In the genomic region with DNA sequence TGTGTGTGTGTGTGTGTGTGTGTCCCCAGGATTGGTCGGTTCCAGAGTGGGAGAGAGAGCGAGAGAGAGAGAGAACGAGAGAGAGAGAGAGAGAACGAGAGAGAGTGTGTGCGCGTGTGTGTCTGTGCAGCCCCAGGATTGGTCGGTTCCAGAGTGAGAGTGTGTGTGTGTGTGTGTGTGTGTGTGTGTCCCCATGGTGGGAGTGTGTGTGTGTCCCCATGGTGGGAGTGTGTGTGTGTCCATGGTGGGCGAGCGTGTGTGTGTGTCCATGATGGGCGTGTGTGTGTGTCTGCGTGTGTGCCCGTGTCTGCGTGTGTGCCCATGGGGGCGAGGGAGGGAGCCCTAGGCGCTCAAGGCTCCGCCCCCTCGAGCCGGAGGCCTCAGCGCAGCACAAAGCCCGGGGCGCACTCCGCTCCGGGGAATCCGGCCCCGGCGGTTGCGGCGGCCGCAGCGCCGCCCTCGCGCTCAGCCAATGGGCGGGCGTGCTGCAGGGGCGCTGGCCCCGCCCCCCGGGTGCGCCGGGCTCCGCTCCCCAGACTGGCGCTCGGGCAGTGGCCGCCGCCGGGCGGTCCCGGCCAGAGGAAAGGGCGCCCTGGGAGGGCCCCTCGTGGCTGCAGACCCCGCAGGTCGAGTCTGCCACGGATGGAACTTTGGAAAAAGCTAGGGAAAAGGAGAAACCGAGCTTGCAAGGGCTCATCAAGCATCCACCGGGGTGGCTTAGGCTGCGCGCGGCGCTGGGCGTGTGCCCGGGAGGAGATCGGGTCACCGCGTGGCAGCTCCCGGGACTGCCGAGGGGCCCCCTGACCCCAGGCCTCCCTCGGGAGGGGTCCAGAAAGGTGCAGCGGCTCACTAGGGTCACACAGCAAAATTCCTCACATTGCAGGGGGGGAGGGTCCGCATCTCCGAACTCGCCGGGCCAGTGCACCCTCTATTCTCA, we compare ENCODE assay signal across 8 cellular contexts.
DNase-seq lines count a peak whose midpoint lies in the region; ATAC-seq, FAIRE-seq and TF ChIP-seq lines count a peak whose summit lies in the region.

No MANE protein-coding gene starts in this region.

- no peak for FAIRE-seq in A549 (lab: Jason Lieb, UNC)

- H3K9me3 ChIP-seq in A549 (no peaks in the 10 kb centered on the region), iPS-20b (ENCODE audit: insufficient read depth, low read depth, low read length) (no peaks in the 10 kb centered on the region), skeletal muscle tissue (ENCODE audit: control insufficient read depth in 3 of 3, low read length in 3 of 3) (no peaks in the 10 kb centered on the region)

- in situ Hi-C loops in T47D (cut with HindIII; ENCODE audit: low pct_unique_long_range_greater_than_20kb, low sequenced_read_pairs), result no loop called here

- 0% methylated on average over 19 of the region's 72 CpGs for WGBS in A549 (ENCODE audit: missing lambda C conversion rate)

- H3K27ac ChIP-seq in A549 (peak overlapping the region; percentile 85 to 86), VCaP (peak overlapping the region; percentile 67), iPS-20b (ENCODE audit: low read length) (no peak overlapping the region), skeletal muscle tissue (ENCODE audit: low read depth, low read length) (peak overlapping the region; percentile 97)

- H3K4me1 ChIP-seq in A549, result peaks cover 27% of the 10 kb centered on the region
- H3K4me1 ChIP-seq in iPS-20b (ENCODE audit: insufficient read depth, low read length), result no peaks in the 10 kb centered on the region
- H3K4me1 ChIP-seq in skeletal muscle tissue (ENCODE audit: control insufficient read depth in 3 of 3, insufficient read depth in 3 of 3, low read length in 3 of 3), result peaks cover 15 to 21% (median 18%) of the 10 kb centered on the region in 3 donors

- TF ChIP-seq CTCF in A549 (IDR thresholded peaks at IDR 0.05) (no peak), VCaP (conservative IDR thresholded peaks at IDR 0.05) (no peak; the same call in 1 of the 2 replicates)

- DNase-seq in A549 (ENCODE audit: low read depth in 1 of 2, low spot score in 1 of 2), result peak; percentile 72 to 91
- DNase-seq in NCI-H2029 treated with DMSO at 0.1 percent for 48 hours (lab: John Stamatoyannopoulos, UW), result peak; percentile 81
- DNase-seq in T47D (ENCODE audit: low read depth in 1 of 2, low spot score in 1 of 2), result peak; percentile 76 to 90

- ATAC-seq in A549 (peak; percentile 88 to 89), GM18511 (IDR thresholded peaks at IDR 0.05; ENCODE audit: unreplicated experiment) (peak; percentile 86), HG02981 (IDR thresholded peaks at IDR 0.05; ENCODE audit: unreplicated experiment) (peak; percentile 78)

- H3K4me2 ChIP-seq in A549, result peak overlapping the region; percentile 89

- H3K4me3 ChIP-seq in A549 (peak overlapping the region; percentile 68), iPS-20b (ENCODE audit: low read length) (peak overlapping the region; percentile 80), skeletal muscle tissue (ENCODE audit: low read length in 3 of 3) (peak overlapping the region; percentile 85 to 91 (median 87))

- TF ChIP-seq EP300 in A549 (IDR thresholded peaks at IDR 0.05), result no peak

- CTCF ChIA-PET in A549 (lab: Yijun Ruan, JAX), result interaction anchor here (1.3 kb wide), 1 partner anchor 14 kb away, joined by 3 read pairs; no protein-coding TSS in a partner anchor

- H3K9ac ChIP-seq in iPS-20b (ENCODE audit: low read depth, low read length) (peak overlapping the region; percentile 85), skeletal muscle tissue (ENCODE audit: low read depth in 1 of 3, low read length in 3 of 3) (peak overlapping the region; percentile 75 to 90 (median 81))

- H3K27me3 ChIP-seq in iPS-20b (ENCODE audit: insufficient read depth, low read length) (no peaks in the 10 kb centered on the region; the same call in 1 of the 2 replicates), skeletal muscle tissue (ENCODE audit: control insufficient read depth in 3 of 3, insufficient read depth in 3 of 3, low read length in 3 of 3) (no peaks in the 10 kb centered on the region)

- peak; percentile 69 for TF ChIP-seq POLR2A in A549 (IDR thresholded peaks at IDR 0.05; ENCODE audit: low read length)

- POLR2A ChIA-PET in A549 (lab: Yijun Ruan, JAX), result interaction anchor here (1.6 kb wide), 1 partner anchor 96 kb away, joined by 11 read pairs; a partner anchor contains a TSS

- TF ChIP-seq RAD21 in A549 (conservative IDR thresholded peaks at IDR 0.05 in 1 of 2, IDR thresholded peaks at IDR 0.05 in 1 of 2), result no peak; a peak in 1 of 5 replicates

- H3K36me3 ChIP-seq in iPS-20b (ENCODE audit: insufficient read depth, low read depth, low read length) (no peaks in the 10 kb centered on the region), skeletal muscle tissue (ENCODE audit: control insufficient read depth in 3 of 3, insufficient read depth in 3 of 3, low read length in 3 of 3) (no peaks in the 10 kb centered on the region)

TF ChIP-seq in A549, 52 proteins besides CTCF, POLR2A, EP300 and RAD21:
- TF ChIP-seq HOXB13 (CRISPR knock-in tag; IDR thresholded peaks at IDR 0.05; ENCODE audit: low read depth) (no peak), PHF8 (IDR thresholded peaks at IDR 0.05; ENCODE audit: borderline replicate concordance, low read depth) (peak; percentile 41; the same call in 1 of the 2 replicates), FOSL2 (IDR thresholded peaks at IDR 0.05) (no peak), FOSL2 (CRISPR knock-in tag; IDR thresholded peaks at IDR 0.05) (no peak), FOSB (CRISPR knock-in tag; IDR thresholded peaks at IDR 0.05) (no peak), RNF2 (IDR thresholded peaks at IDR 0.05; ENCODE audit: borderline replicate concordance, low read depth) (peak; percentile 52; the same call in 1 of the 2 replicates), RARB (CRISPR knock-in tag; IDR thresholded peaks at IDR 0.05) (no peak), JUN (IDR thresholded peaks at IDR 0.05) (peak in 1 of 2 experiments; percentile 61; a peak in 1 of 5 replicates), JUNB (IDR thresholded peaks at IDR 0.05) (no peak), MAZ (IDR thresholded peaks at IDR 0.05; ENCODE audit: borderline replicate concordance, low read depth, low read length) (0 out of 2 replicates have a peak, but pooled peaks have one; percentile 47), NPAS2 (CRISPR knock-in tag; IDR thresholded peaks at IDR 0.05; ENCODE audit: borderline replicate concordance) (0 out of 2 replicates have a peak, but pooled peaks have one; percentile 25), HEYL (CRISPR knock-in tag; IDR thresholded peaks at IDR 0.05) (no peak)
- TF ChIP-seq, protein P1, sequence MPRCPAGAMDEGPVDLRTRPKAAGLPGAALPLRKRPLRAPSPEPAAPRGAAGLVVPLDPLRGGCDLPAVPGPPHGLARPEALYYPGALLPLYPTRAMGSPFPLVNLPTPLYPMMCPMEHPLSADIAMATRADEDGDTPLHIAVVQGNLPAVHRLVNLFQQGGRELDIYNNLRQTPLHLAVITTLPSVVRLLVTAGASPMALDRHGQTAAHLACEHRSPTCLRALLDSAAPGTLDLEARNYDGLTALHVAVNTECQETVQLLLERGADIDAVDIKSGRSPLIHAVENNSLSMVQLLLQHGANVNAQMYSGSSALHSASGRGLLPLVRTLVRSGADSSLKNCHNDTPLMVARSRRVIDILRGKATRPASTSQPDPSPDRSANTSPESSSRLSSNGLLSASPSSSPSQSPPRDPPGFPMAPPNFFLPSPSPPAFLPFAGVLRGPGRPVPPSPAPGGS (IDR thresholded peaks at IDR 0.05), result 0 out of 3 replicates have a peak, but pooled peaks have one; percentile 31
- TF ChIP-seq, protein P2, sequence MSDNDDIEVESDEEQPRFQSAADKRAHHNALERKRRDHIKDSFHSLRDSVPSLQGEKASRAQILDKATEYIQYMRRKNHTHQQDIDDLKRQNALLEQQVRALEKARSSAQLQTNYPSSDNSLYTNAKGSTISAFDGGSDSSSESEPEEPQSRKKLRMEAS (IDR thresholded peaks at IDR 0.05), result peak; percentile 50
- TF ChIP-seq, protein P3, sequence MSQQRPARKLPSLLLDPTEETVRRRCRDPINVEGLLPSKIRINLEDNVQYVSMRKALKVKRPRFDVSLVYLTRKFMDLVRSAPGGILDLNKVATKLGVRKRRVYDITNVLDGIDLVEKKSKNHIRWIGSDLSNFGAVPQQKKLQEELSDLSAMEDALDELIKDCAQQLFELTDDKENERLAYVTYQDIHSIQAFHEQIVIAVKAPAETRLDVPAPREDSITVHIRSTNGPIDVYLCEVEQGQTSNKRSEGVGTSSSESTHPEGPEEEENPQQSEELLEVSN (IDR thresholded peaks at IDR 0.05; ENCODE audit: borderline replicate concordance, low read depth), result 0 out of 2 replicates have a peak, but pooled peaks have one; percentile 21
- TF ChIP-seq, protein P4, sequence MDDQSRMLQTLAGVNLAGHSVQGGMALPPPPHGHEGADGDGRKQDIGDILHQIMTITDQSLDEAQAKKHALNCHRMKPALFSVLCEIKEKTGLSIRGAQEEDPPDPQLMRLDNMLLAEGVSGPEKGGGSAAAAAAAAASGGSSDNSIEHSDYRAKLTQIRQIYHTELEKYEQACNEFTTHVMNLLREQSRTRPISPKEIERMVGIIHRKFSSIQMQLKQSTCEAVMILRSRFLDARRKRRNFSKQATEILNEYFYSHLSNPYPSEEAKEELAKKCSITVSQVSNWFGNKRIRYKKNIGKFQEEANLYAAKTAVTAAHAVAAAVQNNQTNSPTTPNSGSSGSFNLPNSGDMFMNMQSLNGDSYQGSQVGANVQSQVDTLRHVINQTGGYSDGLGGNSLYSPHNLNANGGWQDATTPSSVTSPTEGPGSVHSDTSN (IDR thresholded peaks at IDR 0.05), result no peak
- TF ChIP-seq, protein P5, sequence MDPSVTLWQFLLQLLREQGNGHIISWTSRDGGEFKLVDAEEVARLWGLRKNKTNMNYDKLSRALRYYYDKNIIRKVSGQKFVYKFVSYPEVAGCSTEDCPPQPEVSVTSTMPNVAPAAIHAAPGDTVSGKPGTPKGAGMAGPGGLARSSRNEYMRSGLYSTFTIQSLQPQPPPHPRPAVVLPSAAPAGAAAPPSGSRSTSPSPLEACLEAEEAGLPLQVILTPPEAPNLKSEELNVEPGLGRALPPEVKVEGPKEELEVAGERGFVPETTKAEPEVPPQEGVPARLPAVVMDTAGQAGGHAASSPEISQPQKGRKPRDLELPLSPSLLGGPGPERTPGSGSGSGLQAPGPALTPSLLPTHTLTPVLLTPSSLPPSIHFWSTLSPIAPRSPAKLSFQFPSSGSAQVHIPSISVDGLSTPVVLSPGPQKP (IDR thresholded peaks at IDR 0.05; ENCODE audit: low read depth, low read length), result no peak
